ENCODE assay signal across 17 cellular contexts in the genomic region with DNA sequence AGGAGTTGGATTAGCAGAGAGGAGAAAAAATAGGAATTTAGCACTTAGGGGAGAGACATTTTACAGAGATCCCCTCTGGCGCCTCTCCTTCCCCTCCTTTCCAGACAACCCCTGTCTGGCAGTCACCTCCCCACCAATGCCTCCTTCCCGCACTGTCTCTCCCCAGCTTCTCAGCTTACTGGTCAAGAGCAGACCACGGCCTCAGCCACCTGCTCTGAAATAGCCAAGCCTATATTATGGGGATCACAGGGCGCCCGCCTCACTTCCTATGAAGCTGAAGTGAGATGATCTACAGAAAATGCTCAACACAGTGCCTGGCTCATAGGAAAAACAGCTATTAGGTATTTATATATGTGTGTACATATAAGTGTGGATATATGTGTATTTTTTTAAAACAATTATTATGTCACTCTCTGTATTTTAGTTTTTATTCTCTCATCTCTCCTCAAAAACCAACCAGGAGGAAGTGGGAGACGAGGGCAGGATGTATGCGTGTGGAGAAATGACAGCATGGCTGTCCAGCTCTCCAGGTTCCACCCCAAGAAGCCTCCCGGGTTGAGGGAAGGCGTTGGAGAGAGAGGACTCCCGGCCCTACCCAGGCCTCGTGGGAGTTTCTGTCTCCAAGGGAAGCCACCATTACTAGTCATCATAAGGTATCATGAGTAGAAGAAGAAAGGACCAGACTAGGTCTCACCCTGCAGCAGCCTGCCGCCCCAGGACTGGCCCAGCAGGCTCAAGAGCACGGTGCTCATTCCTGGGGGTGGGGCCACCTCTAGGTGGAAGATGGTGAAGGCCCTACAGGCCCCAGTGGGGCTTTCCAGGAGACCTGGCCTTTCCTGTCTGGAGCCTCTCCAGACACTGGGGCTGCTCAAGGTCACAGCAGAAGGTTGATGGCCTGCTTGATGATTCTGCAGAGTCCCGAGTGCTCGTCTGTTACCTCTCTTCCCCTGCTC. TPM values are rescaled to one million over a fixed set of nuclear protein-coding genes. Genes with fewer than 3 reads are reported as not detected.
DNase-seq lines count a peak whose midpoint lies in the region; ATAC-seq, FAIRE-seq and TF ChIP-seq lines count a peak whose summit lies in the region.
"Had no signal": no experiment of that assay in that cellular context is flagged by ENCODE, and none has a peak within 500 bp of the region (broad histone marks: within the 10 kb centered on the region; RNA-seq: fewer than 3 reads in every experiment).

No MANE protein-coding gene starts in this region.

- no peak overlapping the region for H2AFZ ChIP-seq in MM.1S (ENCODE audit: low read length)

- no peak for TF ChIP-seq CTCF in WERI-Rb-1 (IDR thresholded peaks at IDR 0.05; ENCODE audit: low read depth, low read length)
- TF ChIP-seq CTCF in kidney (IDR thresholded peaks at IDR 0.05; ENCODE audit: borderline replicate concordance, extremely low read depth, insufficient read depth), result no peak
- TF ChIP-seq CTCF in MM.1S (IDR thresholded peaks at IDR 0.05; ENCODE audit: low read length), result no peak

- H3K36me3 Mint-ChIP-seq in activated T-cell treated with anti-CD3 and anti-CD28 coated beads, Interleukin-2, amount 50 U/mL, for 24 hours (ENCODE audit: low read depth), result peaks cover 99% of the 10 kb centered on the region

- H3K9me3 ChIP-seq in WERI-Rb-1 (ENCODE audit: severe bottlenecking) (no peaks in the 10 kb centered on the region), kidney (ENCODE audit: control insufficient read depth in 1 of 2, low read length in 2 of 2) (no peaks in the 10 kb centered on the region), MM.1S (replicated peaks; ENCODE audit: insufficient read depth, low read length) (no peaks in the 10 kb centered on the region)

- peaks cover 58% of the 10 kb centered on the region for H3K36me3 ChIP-seq in WERI-Rb-1
- H3K36me3 ChIP-seq in kidney (ENCODE audit: control insufficient read depth in 1 of 2, insufficient read depth in 2 of 2, low read length in 2 of 2), result peaks cover 11 to 28% of the 10 kb centered on the region in 2 donors
- peaks cover 12% of the 10 kb centered on the region for H3K36me3 ChIP-seq in MM.1S (replicated peaks; ENCODE audit: insufficient read depth, low read length)

- no peaks in the 10 kb centered on the region for H3K9me2 ChIP-seq in MM.1S (replicated peaks; ENCODE audit: insufficient read depth, low read length)

- intact Hi-C loops in kidney (cut with DNase I), result no loop called here

- ATAC-seq in stimulated activated naive CD8-positive, alpha-beta T cell treated with anti-CD3 and anti-CD28 coated beads, Interleukin-15, amount 100 ng/mL, for 72 hours, result no peak
- no peak for ATAC-seq in GM21576 (IDR thresholded peaks at IDR 0.05; ENCODE audit: unreplicated experiment)

- no peak overlapping the region for H3K4me2 ChIP-seq in MM.1S (ENCODE audit: low read depth, low read length)
- H3K4me2 ChIP-seq: KMS-11 had no signal

- no peak overlapping the region for H3K4me3 Mint-ChIP-seq in activated T-cell treated with anti-CD3 and anti-CD28 coated beads, Interleukin-2, amount 50 U/mL, for 24 hours
- no peak overlapping the region for H3K4me3 Mint-ChIP-seq in stimulated activated naive CD8-positive, alpha-beta T cell treated with anti-CD3 and anti-CD28 coated beads, Interleukin-15, amount 100 ng/mL, for 72 hours

- H3K9me3 Mint-ChIP-seq in activated T-cell treated with anti-CD3 and anti-CD28 coated beads, Interleukin-2, amount 50 U/mL, for 24 hours, result no peaks in the 10 kb centered on the region
- no peaks in the 10 kb centered on the region for H3K9me3 Mint-ChIP-seq in stimulated activated naive CD8-positive, alpha-beta T cell treated with anti-CD3 and anti-CD28 coated beads, Interleukin-15, amount 100 ng/mL, for 72 hours

- H3F3A ChIP-seq in MM.1S (ENCODE audit: insufficient read depth, low read length), result no peaks in the 10 kb centered on the region

- H3K4me1 ChIP-seq in kidney (ENCODE audit: control insufficient read depth in 1 of 2, insufficient read depth in 1 of 2, low read depth in 1 of 2, low read length in 2 of 2) (peaks cover 54 to 64% of the 10 kb centered on the region in 2 donors), MM.1S (ENCODE audit: low read length) (no peaks in the 10 kb centered on the region)

- peak overlapping the region in 1 of 2 donors; percentile 29 for H3K9ac ChIP-seq in kidney (ENCODE audit: low read length in 2 of 2)
- no peak overlapping the region for H3K9ac ChIP-seq in MM.1S (ENCODE audit: low read length)
- H3K9ac ChIP-seq: KMS-11 had no signal

- H3K79me2 ChIP-seq in MM.1S (ENCODE audit: low read length), result peaks cover 50% of the 10 kb centered on the region

- no peak overlapping the region for H3K4me3 ChIP-seq in WERI-Rb-1 (ENCODE audit: low read depth, low read length)
- no peak overlapping the region for H3K4me3 ChIP-seq in kidney (ENCODE audit: low read length in 2 of 2)
- H3K4me3 ChIP-seq in MM.1S (ENCODE audit: low read length), result no peak overlapping the region

- peaks cover 49% of the 10 kb centered on the region for H3K4me1 Mint-ChIP-seq in activated T-cell treated with anti-CD3 and anti-CD28 coated beads, Interleukin-2, amount 50 U/mL, for 24 hours (ENCODE audit: low read depth)
- peaks cover 54% of the 10 kb centered on the region for H3K4me1 Mint-ChIP-seq in stimulated activated naive CD8-positive, alpha-beta T cell treated with anti-CD3 and anti-CD28 coated beads, Interleukin-15, amount 100 ng/mL, for 72 hours

- peak overlapping the region; percentile 88 for H3K27ac Mint-ChIP-seq in activated T-cell treated with anti-CD3 and anti-CD28 coated beads, Interleukin-2, amount 50 U/mL, for 24 hours
- peak overlapping the region; percentile 33 to 82 for H3K27ac Mint-ChIP-seq in stimulated activated naive CD8-positive, alpha-beta T cell treated with anti-CD3 and anti-CD28 coated beads, Interleukin-15, amount 100 ng/mL, for 72 hours

- H3K27ac ChIP-seq in WERI-Rb-1 (peak overlapping the region; percentile 84), kidney (ENCODE audit: low read depth in 2 of 2, low read length in 2 of 2) (peak overlapping the region; percentile 61 to 67), MM.1S (ENCODE audit: low read length) (no peak overlapping the region)
- H3K27ac ChIP-seq: KMS-11 had no signal

- H3K27me3 ChIP-seq in WERI-Rb-1 (ENCODE audit: insufficient read depth, low read depth, severe bottlenecking) (no peaks in the 10 kb centered on the region), MM.1S (replicated peaks; ENCODE audit: insufficient read depth, low read length) (no peaks in the 10 kb centered on the region)

- DNase-seq in activated T-cell treated with anti-CD3 and anti-CD28 coated beads, Interleukin-2, amount 50 U/mL, for 24 hours, result no peak
- DNase-seq in activated T-cell treated with anti-CD3 and anti-CD28 coated beads for 4 hours (no peak), WERI-Rb-1 (peak; percentile 74), kidney (no peak), MM.1S (no peak), AG08395 (ENCODE audit: low spot score) (no peak)
- DNase-seq in stimulated activated naive CD8-positive, alpha-beta T cell treated with anti-CD3 and anti-CD28 coated beads, Interleukin-15, amount 100 ng/mL, for 72 hours, result no peak
- DNase-seq: activated CD4-positive, alpha-beta T cell treated with anti-CD3 and anti-CD28 coated beads for 1 hour; aorta; erythroblast; GF-D8; HCEC 1CT; SHP77 treated with DMSO at 0.1 percent for 48 hours had no signal

- H3K27me3 Mint-ChIP-seq in activated T-cell treated with anti-CD3 and anti-CD28 coated beads, Interleukin-2, amount 50 U/mL, for 24 hours, result no peaks in the 10 kb centered on the region
- H3K27me3 Mint-ChIP-seq in stimulated activated naive CD8-positive, alpha-beta T cell treated with anti-CD3 and anti-CD28 coated beads, Interleukin-15, amount 100 ng/mL, for 72 hours, result no peaks in the 10 kb centered on the region

- peaks cover 5% of the 10 kb centered on the region; the same call in 1 of the 2 replicates for H4K20me1 ChIP-seq in MM.1S (ENCODE audit: insufficient read depth, low read length)

- FAIRE-seq in kidney (lab: Jason Lieb, UNC), result no peak
- FAIRE-seq: urothelium cell line had no signal

RNA-seq across cellular contexts. Expression of a gene that starts 27.2 kb away (rescaled TPM):
- total RNA-seq in kidney, result 24.5 TPM
- 7.6 TPM for polyA plus RNA-seq in kidney (ENCODE audit: insufficient read depth, low read depth, low replicate concordance)

RNA-seq across cellular contexts. Expression of a gene that starts 27.7 kb away (rescaled TPM):
- not detected for total RNA-seq in kidney
- polyA plus RNA-seq in kidney (ENCODE audit: insufficient read depth, low read depth, low replicate concordance), result not detected
- total RNA-seq: aorta, pulmonary artery endothelial cell had no signal
- polyA plus RNA-seq: aorta had no signal
